In the genomic region with DNA sequence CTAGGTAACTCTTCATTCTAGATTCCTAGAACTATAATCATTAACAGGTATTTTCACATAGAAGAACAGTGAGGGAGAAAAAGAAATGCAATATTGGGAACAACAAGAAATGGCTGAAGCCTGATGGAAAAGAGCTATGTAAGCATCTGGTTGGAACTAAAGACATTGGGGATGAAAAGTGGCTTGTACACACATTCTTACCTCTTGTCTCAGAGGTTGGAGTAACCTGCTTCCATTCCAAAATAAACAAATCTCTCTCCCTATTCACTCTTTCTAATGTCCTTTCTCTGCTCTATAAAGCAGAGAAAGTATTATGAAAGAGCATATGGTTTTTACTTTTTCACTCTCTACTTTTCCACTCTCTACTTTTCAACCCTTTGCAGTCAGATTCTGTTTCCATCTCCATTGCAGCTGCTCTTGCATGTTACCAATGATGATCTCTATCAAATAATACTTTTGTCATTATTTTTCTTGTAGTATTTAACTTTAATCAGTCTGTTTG, we compare ENCODE assay signal across 1 cellular context.
TF ChIP-seq lines count a peak whose summit lies in the region.

No MANE protein-coding gene starts in this region.

TF ChIP-seq in IMR-90, 13 proteins besides CTCF, POLR2A, EP300 and RAD21 (continued from another document):
- TF ChIP-seq RCOR1 (IDR thresholded peaks at IDR 0.05; ENCODE audit: insufficient replicate concordance, low read length), result no peak
- no peak for TF ChIP-seq FOS (IDR thresholded peaks at IDR 0.05; ENCODE audit: low read depth, low read length)
- TF ChIP-seq BHLHE40 (IDR thresholded peaks at IDR 0.05; ENCODE audit: low read depth, low read length), result no peak
- TF ChIP-seq, protein P1, sequence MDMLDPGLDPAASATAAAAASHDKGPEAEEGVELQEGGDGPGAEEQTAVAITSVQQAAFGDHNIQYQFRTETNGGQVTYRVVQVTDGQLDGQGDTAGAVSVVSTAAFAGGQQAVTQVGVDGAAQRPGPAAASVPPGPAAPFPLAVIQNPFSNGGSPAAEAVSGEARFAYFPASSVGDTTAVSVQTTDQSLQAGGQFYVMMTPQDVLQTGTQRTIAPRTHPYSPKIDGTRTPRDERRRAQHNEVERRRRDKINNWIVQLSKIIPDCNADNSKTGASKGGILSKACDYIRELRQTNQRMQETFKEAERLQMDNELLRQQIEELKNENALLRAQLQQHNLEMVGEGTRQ (IDR thresholded peaks at IDR 0.05; ENCODE audit: low read depth, low read length), result no peak
- TF ChIP-seq NFE2L2 (IDR thresholded peaks at IDR 0.05; ENCODE audit: low read depth, low read length), result no peak
- no peak for TF ChIP-seq MAZ (IDR thresholded peaks at IDR 0.05; ENCODE audit: borderline replicate concordance, low read depth, low read length)
- no peak for TF ChIP-seq MAFK (IDR thresholded peaks at IDR 0.05; ENCODE audit: low read depth, low read length)
- TF ChIP-seq CEBPB (IDR thresholded peaks at IDR 0.05; ENCODE audit: low read depth, low read length), result no peak
